Comparison of ENCODE assay signal across 35 cellular contexts in the genomic region with DNA sequence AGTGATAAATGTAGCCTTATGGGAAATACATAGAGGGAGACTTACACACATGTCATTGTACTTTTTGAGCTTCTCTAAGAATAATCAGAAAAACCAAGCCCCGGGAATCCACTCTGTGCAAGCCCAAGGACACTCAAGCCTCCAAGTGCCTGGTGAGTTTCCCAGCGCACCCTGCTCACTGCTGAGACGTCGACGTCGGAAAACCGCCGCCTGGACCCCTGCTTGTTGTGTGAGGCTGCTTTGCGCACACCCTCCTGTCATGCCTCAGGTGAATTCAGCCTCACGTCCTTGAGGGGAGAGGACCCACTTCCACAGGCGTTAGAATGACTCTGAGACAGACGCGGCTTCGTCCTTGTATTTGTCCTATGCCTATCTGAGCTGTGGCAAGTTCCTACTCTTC.
"Had no signal": no experiment of that assay in that cellular context is flagged by ENCODE, and none has a peak within 500 bp of the region (broad histone marks: within the 10 kb centered on the region; RNA-seq: fewer than 3 reads in every experiment).

No MANE protein-coding gene starts in this region.

- H3K4me3 ChIP-seq: adrenal gland, body of pancreas, breast epithelium had no signal

- H3K4me1 Mint-ChIP-seq: activated B cell treated with CpG ODN at 0.5 μM for 24 hours; activated CD4-positive, alpha-beta T cell treated with anti-CD3 and anti-CD28 coated beads, Interleukin-2, amount 10 ng/mL, durations not matched to agents 24 days and 14 days; activated naive CD8-positive, alpha-beta T cell treated with anti-CD3 and anti-CD28 coated beads for 36 hours had no signal

- H3K27me3 Mint-ChIP-seq: activated T-helper 17 cell treated with anti-CD3 and anti-CD28 coated beads, Interleukin-2, amount 50 U/mL, for 72 hours had no signal

- ATAC-seq: activated CD8-positive, alpha-beta T cell treated with anti-CD3 and anti-CD28 coated beads for 36 hours; activated naive CD4-positive, alpha-beta T cell treated with anti-CD3 and anti-CD28 coated beads, Interleukin-2, amount 50 U/mL, for 72 hours; activated T-cell treated with anti-CD3 and anti-CD28 coated beads, Interleukin-2, amount 50 U/mL, for 4 hours; activated T-cell treated with anti-CD3 and anti-CD28 coated beads, Interleukin-2, amount 50 U/mL, for 72 hours; activated T-helper 17 cell treated with anti-CD3 and anti-CD28 coated beads, Interleukin-2, amount 50 U/mL, for 72 hours; body of pancreas had no signal

- H3K27me3 ChIP-seq: adrenal gland, body of pancreas, brain microvascular endothelial cell, breast epithelium had no signal

- H3K36me3 ChIP-seq: adrenal gland, brain microvascular endothelial cell, breast epithelium had no signal

- H3K27ac Mint-ChIP-seq: activated B cell treated with CpG ODN at 0.5 μM for 24 hours; activated CD4-positive, alpha-beta memory T cell treated with anti-CD3 and anti-CD28 coated beads for 36 hours; activated CD4-positive, alpha-beta T cell treated with anti-CD3 and anti-CD28 coated beads, Interleukin-2, amount 10 ng/mL, durations not matched to agents 24 days and 14 days; activated CD8-positive, alpha-beta T cell treated with anti-CD3 and anti-CD28 coated beads for 36 hours; activated naive CD4-positive, alpha-beta T cell treated with anti-CD3 and anti-CD28 coated beads for 36 hours; activated naive CD4-positive, alpha-beta T cell treated with anti-CD3 and anti-CD28 coated beads, Interleukin-2, amount 50 U/mL, for 72 hours; activated naive CD8-positive, alpha-beta T cell treated with anti-CD3 and anti-CD28 coated beads for 36 hours; activated T-cell treated with anti-CD3 and anti-CD28 coated beads, Interleukin-2, amount 50 U/mL, for 72 hours; activated T-helper 1 cell treated with anti-CD3 and anti-CD28 coated beads, Interleukin-12 subunit alpha, Interleukin-12 subunit beta, Interleukin-2, Interleukin-4 antibody, amounts not matched to agents 30 ng/mL and 10 ng/mL and 1 ng/mL, durations not matched to agents 14 hours and 24 hours and 36 hours; activated T-helper 17 cell treated with anti-CD3 and anti-CD28 coated beads, Interleukin-2, amount 50 U/mL, for 72 hours; T-helper 1 cell treated with Interleukin-12 subunit alpha and Interleukin-12 subunit beta and Interleukin-4 antibody, amounts not matched to agents 30 μg/mL and 1 μg/mL, for 36 hours; T-helper 2 cell treated with Interferon-gamma antibody and Interleukin-4, amounts not matched to agents 5 μg/mL and 100 μg/mL, for 36 hours had no signal

- H3K36me3 Mint-ChIP-seq: activated CD4-positive, alpha-beta memory T cell treated with anti-CD3 and anti-CD28 coated beads for 36 hours; activated naive CD4-positive, alpha-beta T cell treated with anti-CD3 and anti-CD28 coated beads, Interleukin-2, amount 50 U/mL, for 72 hours; activated naive CD8-positive, alpha-beta T cell treated with anti-CD3 and anti-CD28 coated beads for 36 hours had no signal

- H3K9me3 ChIP-seq: adrenal gland, body of pancreas, breast epithelium had no signal

- DNase-seq: activated B cell treated with CpG ODN at 0.5 μM for 24 hours; activated CD4-positive, alpha-beta memory T cell treated with anti-CD3 and anti-CD28 coated beads for 36 hours; activated CD4-positive, alpha-beta T cell treated with anti-CD3 and anti-CD28 coated beads for 4 hours; activated CD4-positive, alpha-beta T cell treated with anti-CD3 and anti-CD28 coated beads, Interleukin-2, amount 10 ng/mL, durations not matched to agents 24 days and 14 days; activated CD4-positive, alpha-beta T cell treated with anti-CD3 and anti-CD28 coated beads, Interleukin-2, amount 50 U/mL, for 1 hour; activated CD4-positive, alpha-beta T cell treated with anti-CD3 and anti-CD28 coated beads, Interleukin-2, amount 50 U/mL, for 4 hours; activated CD4-positive, CD25-positive, alpha-beta regulatory T cell treated with anti-CD3 and anti-CD28 coated beads, Interleukin-2, amount 50 U/mL, for 72 hours; activated CD8-positive, alpha-beta memory T cell treated with anti-CD3 and anti-CD28 coated beads, Interleukin-2, amount 50 U/mL, for 4 hours; activated CD8-positive, alpha-beta T cell treated with anti-CD3 and anti-CD28 coated beads for 36 hours; activated effector memory CD4-positive, alpha-beta T cell treated with anti-CD3 and anti-CD28 coated beads, Interleukin-2, amount 50 U/mL, for 16 hours; activated gamma-delta T cell treated with Interleukin-2 at 50 U/mL for 16 hours; activated naive CD4-positive, alpha-beta T cell; activated naive CD4-positive, alpha-beta T cell treated with anti-CD3 and anti-CD28 coated beads for 36 hours; activated naive CD4-positive, alpha-beta T cell treated with anti-CD3 and anti-CD28 coated beads, Interleukin-2, amount 50 U/mL, for 16 hours; activated naive CD8-positive, alpha-beta T cell treated with anti-CD3 and anti-CD28 coated beads for 36 hours; activated T-cell treated with anti-CD3 and anti-CD28 coated beads for 4 hours; activated T-cell treated with anti-CD3 and anti-CD28 coated beads, Interleukin-2, amount 50 U/mL, for 1 hour; activated T-cell treated with anti-CD3 and anti-CD28 coated beads, Interleukin-2, amount 50 U/mL, for 4 hours; activated T-cell treated with anti-CD3 and anti-CD28 coated beads, Interleukin-2, amount 50 U/mL, for 72 hours; adrenal gland; amniotic stem cell; aorta; body of pancreas; brain microvascular endothelial cell; central memory CD4-positive, alpha-beta T cell; T-helper 1 cell; T-helper 2 cell; T-helper 9 cell had no signal

- H3K27ac ChIP-seq: adrenal gland, body of pancreas, brain microvascular endothelial cell, breast epithelium, VCaP had no signal

- H3K4me3 Mint-ChIP-seq: activated B cell treated with CpG ODN at 0.5 μM for 24 hours; activated CD4-positive, alpha-beta memory T cell treated with anti-CD3 and anti-CD28 coated beads for 36 hours; activated CD4-positive, alpha-beta T cell treated with anti-CD3 and anti-CD28 coated beads, Interleukin-2, amount 10 ng/mL, durations not matched to agents 24 days and 14 days; activated CD8-positive, alpha-beta T cell treated with anti-CD3 and anti-CD28 coated beads for 36 hours; activated naive CD4-positive, alpha-beta T cell treated with anti-CD3 and anti-CD28 coated beads for 36 hours; activated naive CD8-positive, alpha-beta T cell treated with anti-CD3 and anti-CD28 coated beads for 36 hours; activated T-cell treated with anti-CD3 and anti-CD28 coated beads, Interleukin-2, amount 50 U/mL, for 4 hours; activated T-cell treated with anti-CD3 and anti-CD28 coated beads, Interleukin-2, amount 50 U/mL, for 72 hours; activated T-helper 1 cell treated with anti-CD3 and anti-CD28 coated beads, Interleukin-12 subunit alpha, Interleukin-12 subunit beta, Interleukin-2, Interleukin-4 antibody, amounts not matched to agents 30 ng/mL and 10 ng/mL and 1 ng/mL, durations not matched to agents 14 hours and 24 hours and 36 hours; activated T-helper 17 cell treated with anti-CD3 and anti-CD28 coated beads, Interleukin-2, amount 50 U/mL, for 72 hours; T-helper 1 cell treated with Interleukin-12 subunit alpha and Interleukin-12 subunit beta and Interleukin-4 antibody, amounts not matched to agents 30 μg/mL and 1 μg/mL, for 36 hours; T-helper 2 cell treated with Interferon-gamma antibody and Interleukin-4, amounts not matched to agents 5 μg/mL and 100 μg/mL, for 36 hours had no signal

- H3K9me3 Mint-ChIP-seq: activated B cell treated with CpG ODN at 0.5 μM for 24 hours; activated CD4-positive, alpha-beta memory T cell treated with anti-CD3 and anti-CD28 coated beads for 36 hours; activated CD8-positive, alpha-beta T cell treated with anti-CD3 and anti-CD28 coated beads for 36 hours; activated naive CD4-positive, alpha-beta T cell treated with anti-CD3 and anti-CD28 coated beads for 36 hours; activated naive CD8-positive, alpha-beta T cell treated with anti-CD3 and anti-CD28 coated beads for 36 hours; activated T-cell treated with anti-CD3 and anti-CD28 coated beads, Interleukin-2, amount 50 U/mL, for 4 hours; activated T-cell treated with anti-CD3 and anti-CD28 coated beads, Interleukin-2, amount 50 U/mL, for 72 hours; T-helper 1 cell treated with Interleukin-12 subunit alpha and Interleukin-12 subunit beta and Interleukin-4 antibody, amounts not matched to agents 30 μg/mL and 1 μg/mL, for 36 hours; T-helper 2 cell treated with Interferon-gamma antibody and Interleukin-4, amounts not matched to agents 5 μg/mL and 100 μg/mL, for 36 hours had no signal

- H3K4me1 ChIP-seq: adrenal gland, body of pancreas, breast epithelium had no signal
